Comparison of ENCODE assay signal across 1 cellular context in the genomic region with DNA sequence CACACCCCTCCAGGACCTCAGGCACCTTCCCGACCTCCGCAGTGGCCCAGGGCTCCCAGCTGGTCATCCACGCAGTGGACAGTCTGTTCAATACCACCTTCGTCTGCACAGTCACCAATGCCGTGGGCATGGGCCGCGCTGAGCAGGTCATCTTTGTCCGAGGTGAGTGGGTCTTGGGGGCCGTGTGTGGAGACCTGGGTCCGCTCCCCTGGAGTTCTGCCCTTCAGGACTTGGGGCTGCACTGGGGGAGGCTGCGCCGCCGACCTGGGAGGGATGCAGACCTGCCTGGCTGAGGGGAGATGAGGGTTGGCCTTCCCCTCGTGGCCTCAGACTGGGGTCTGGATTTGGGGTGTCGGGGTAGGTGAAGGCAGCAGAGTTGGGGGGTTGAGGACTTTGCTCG.
TF ChIP-seq lines count a peak whose summit lies in the region.

No MANE protein-coding gene starts in this region.

TF ChIP-seq in K562, 482 proteins besides CTCF, POLR2A, EP300 and RAD21:
- peak; percentile 49 for TF ChIP-seq POLR2G (IDR thresholded peaks at IDR 0.05; ENCODE audit: low read depth, low read length)
- no peak for TF ChIP-seq YY1 (IDR thresholded peaks at IDR 0.05; ENCODE audit: borderline replicate concordance in 1 of 3, control insufficient read depth in 1 of 3, extremely low read depth in 1 of 3, insufficient read depth in 3 of 3, insufficient read length in 1 of 3, insufficient replicate concordance in 2 of 3, low read depth in 1 of 3, low read length in 2 of 3)
- no peak for TF ChIP-seq HDAC3 (IDR thresholded peaks at IDR 0.05; ENCODE audit: borderline replicate concordance, partially characterized antibody)
- no peak for TF ChIP-seq CHD1 (IDR thresholded peaks at IDR 0.05; ENCODE audit: low read length)
- TF ChIP-seq, protein P1, sequence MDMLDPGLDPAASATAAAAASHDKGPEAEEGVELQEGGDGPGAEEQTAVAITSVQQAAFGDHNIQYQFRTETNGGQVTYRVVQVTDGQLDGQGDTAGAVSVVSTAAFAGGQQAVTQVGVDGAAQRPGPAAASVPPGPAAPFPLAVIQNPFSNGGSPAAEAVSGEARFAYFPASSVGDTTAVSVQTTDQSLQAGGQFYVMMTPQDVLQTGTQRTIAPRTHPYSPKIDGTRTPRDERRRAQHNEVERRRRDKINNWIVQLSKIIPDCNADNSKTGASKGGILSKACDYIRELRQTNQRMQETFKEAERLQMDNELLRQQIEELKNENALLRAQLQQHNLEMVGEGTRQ (CRISPR knock-in tag; IDR thresholded peaks at IDR 0.05), result no peak
- TF ChIP-seq CBX5 (IDR thresholded peaks at IDR 0.05; ENCODE audit: borderline replicate concordance, low read depth), result no peak
